8 cellular contexts compared by ENCODE assay signal in genomic region chr7:106659369-106659962, GRCh38. TPM values are rescaled to one million over a fixed set of nuclear protein-coding genes. Genes with fewer than 3 reads are reported as not detected.
DNase-seq lines count a peak whose midpoint lies in the region; ATAC-seq and TF ChIP-seq lines count a peak whose summit lies in the region.

No MANE protein-coding gene starts in this region.

- POLR2A ChIA-PET in Panc1 (lab: Charles Lee): no interaction called here

- intact Hi-C loops in Panc1 (cut with micrococcal nuclease; ENCODE audit: unreplicated experiment): no loop called here

- no peak for DNase-seq in Panc1 (ENCODE audit: low read depth, low spot score)
- DNase-seq in epithelial cell of proximal tubule (ENCODE audit: low read depth): no peak
- DNase-seq in ureter (ENCODE audit: low spot score): no peak
- DNase-seq in putamen (ENCODE audit: low spot score): no peak
- DNase-seq in cortex of kidney (lab: John Stamatoyannopoulos, UW): no peak

- peak overlapping the region; percentile 83 for H3K9ac ChIP-seq in ES-I3 (ENCODE audit: low read depth, low read length)
- no peak overlapping the region for H3K9ac ChIP-seq in parathyroid adenoma

- H3K4me2 ChIP-seq in parathyroid adenoma (ENCODE audit: low read length): peak overlapping the region; percentile 92

- H3K27ac ChIP-seq in Panc1 (ENCODE audit: low read length) (peak overlapping the region; percentile 46; the same call in 1 of the 2 replicates), parathyroid adenoma (peak overlapping the region; percentile 83)

- H3K9me3 ChIP-seq in ES-I3 (ENCODE audit: control insufficient read depth, insufficient read depth, low read length) (no peaks in the 10 kb centered on the region), Panc1 (ENCODE audit: control insufficient read depth, insufficient read depth, low read depth, low read length) (no peaks in the 10 kb centered on the region), parathyroid adenoma (ENCODE audit: control insufficient read depth, low read length) (peaks cover 2% of the 10 kb centered on the region)

- H3K4me1 ChIP-seq in ES-I3 (ENCODE audit: insufficient read depth, low read length) (peaks cover 5% of the 10 kb centered on the region), Panc1 (ENCODE audit: control insufficient read depth, insufficient read depth, low read length) (peaks cover 5% of the 10 kb centered on the region; the same call in 1 of the 2 replicates), parathyroid adenoma (peaks cover 8% of the 10 kb centered on the region)

- H3K4me3 ChIP-seq in Panc1 (ENCODE audit: low read depth in 2 of 2, low read length in 2 of 2) (peak overlapping the region; percentile 74 to 77), epithelial cell of proximal tubule (ENCODE audit: low read depth, low read length) (peak overlapping the region; percentile 72), parathyroid adenoma (ENCODE audit: low read depth, low read length) (peak overlapping the region; percentile 79)

- BruUV-seq in Panc1 (replicated peaks; lab: Mats Ljungman, UMichigan): TSS peak; percentile 74

- H2AFZ ChIP-seq in parathyroid adenoma: peak overlapping the region; percentile 85

- H3K36me3 ChIP-seq in ES-I3 (ENCODE audit: insufficient read depth, low read length) (no peaks in the 10 kb centered on the region), Panc1 (ENCODE audit: control insufficient read depth, insufficient read depth, low read length) (no peaks in the 10 kb centered on the region; the same call in 1 of the 2 replicates), parathyroid adenoma (ENCODE audit: control insufficient read depth, insufficient read depth, low read length) (no peaks in the 10 kb centered on the region)

- no peaks in the 10 kb centered on the region for H3K79me2 ChIP-seq in parathyroid adenoma

- ATAC-seq in Panc1 (no peak), GM19467 (IDR thresholded peaks at IDR 0.05; ENCODE audit: unreplicated experiment) (no peak)

- in situ Hi-C loops in Panc1 (cut with HindIII; ENCODE audit: low pct_unique_long_range_greater_than_20kb, low sequenced_read_pairs): no loop called here

- TF ChIP-seq CTCF in Panc1 (IDR thresholded peaks at IDR 0.05): no peak
- no peak for TF ChIP-seq CTCF in epithelial cell of proximal tubule (conservative IDR thresholded peaks at IDR 0.05; ENCODE audit: low read depth, low read length)
- TF ChIP-seq CTCF in parathyroid adenoma (IDR thresholded peaks at IDR 0.05): no peak

- CTCF ChIA-PET in Panc1 (lab: Charles Lee): interaction anchor here (1.1 kb wide), 1 partner anchor 77 kb away, joined by 4 read pairs; no protein-coding TSS in a partner anchor

- peaks cover 11% of the 10 kb centered on the region for H3K27me3 ChIP-seq in Panc1 (ENCODE audit: control insufficient read depth, insufficient read depth, low read length)
- no peaks in the 10 kb centered on the region for H3K27me3 ChIP-seq in parathyroid adenoma (ENCODE audit: control insufficient read depth, insufficient read depth, low read length)

RNA-seq across cellular contexts. Expression of gene CCDC71L, which starts 1.5 kb away (rescaled TPM):
- total RNA-seq in Panc1 (2021; ENCODE audit: unreplicated experiment) (6.0 TPM), epithelial cell of proximal tubule (25.8 and 35.3 TPM in 2 replicates), ureter (19.4 TPM)
- polyA plus RNA-seq in Panc1 (2012; ENCODE audit: insufficient read length): 5.4 TPM
